ENCODE assay signal across 23 cellular contexts in the genomic region with DNA sequence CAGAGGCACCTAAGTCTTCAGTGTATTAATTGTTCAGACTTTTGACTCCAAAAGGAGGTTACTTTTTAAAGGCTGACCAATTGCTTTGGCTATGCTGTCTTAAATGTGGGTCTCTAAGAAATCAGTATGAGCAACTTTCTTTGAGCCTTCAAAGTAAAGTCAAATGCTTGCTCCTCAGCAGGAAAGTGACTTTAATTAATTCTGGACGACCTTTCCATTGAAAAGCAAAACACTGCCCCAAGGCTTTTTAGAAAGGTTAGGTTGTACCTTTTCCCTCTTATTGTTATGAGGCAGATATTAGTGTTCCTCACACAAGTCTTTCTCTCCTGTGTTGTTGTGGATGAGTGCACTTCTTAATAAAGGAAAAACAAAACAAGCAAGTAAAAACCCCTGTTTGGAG.
DNase-seq lines count a peak whose midpoint lies in the region; TF ChIP-seq lines count a peak whose summit lies in the region.
"Had no signal": no experiment of that assay in that cellular context is flagged by ENCODE, and none has a peak within 500 bp of the region (broad histone marks: within the 10 kb centered on the region; RNA-seq: fewer than 3 reads in every experiment).

No MANE protein-coding gene starts in this region.

- intact Hi-C loops in CD14-positive monocyte (cut with micrococcal nuclease), result no loop called here

- DNase-seq in NCI-H146 (lab: John Stamatoyannopoulos, UW) (peak; percentile 8), NCI-H146 treated with DMSO at 0.1 percent for 48 hours (lab: John Stamatoyannopoulos, UW; ENCODE audit: unreplicated experiment) (no peak), nephron progenitor cell (no peak), substantia nigra (lab: John Stamatoyannopoulos, UW) (no peak), CD14-positive monocyte (ENCODE audit: low spot score) (no peak), hypothalamus (lab: John Stamatoyannopoulos, UW) (no peak)
- no peak for DNase-seq in activated naive CD8-positive, alpha-beta T cell treated with anti-CD3 and anti-CD28 coated beads for 36 hours
- DNase-seq: 8988T; activated CD4-positive, alpha-beta T cell treated with anti-CD3 and anti-CD28 coated beads for 48 hours; activated CD8-positive, alpha-beta memory T cell treated with anti-CD3 and anti-CD28 coated beads for 24 hours; activated effector memory CD4-positive, alpha-beta T cell treated with anti-CD3 and anti-CD28 coated beads, Interleukin-2, amount 50 U/mL, for 16 hours; effector CD8-positive, alpha-beta T cell; glutamatergic neuron; islet precursor cell; naive thymus-derived CD8-positive, alpha-beta T cell; NCI-H2107; NCI-H774; ovary; stimulated activated CD4-positive, alpha-beta T cell treated with anti-CD3 and anti-CD28 coated beads, Interleukin-4, amount 100 ng/mL, for 4 hours; stimulated activated naive B cell treated with anti-CD40 and anti-IgM and Interleukin-4, amounts not matched to agents 10 μg/mL and 1 μg/mL and 100 μg/mL, for 72 hours had no signal

- H3K27ac ChIP-seq in VCaP (peak overlapping the region; percentile 88), substantia nigra (ENCODE audit: low read depth, low read length, poor library complexity, severe bottlenecking) (peak overlapping the region; percentile 91)
- H3K27ac ChIP-seq: ovary, suprapubic skin had no signal

- H3K9me3 Mint-ChIP-seq in nephron progenitor cell (peaks cover 3% of the 10 kb centered on the region), CD14-positive monocyte (peaks cover 0 to 2% (median 0%) of the 10 kb centered on the region in 7 donors)
- no peaks in the 10 kb centered on the region for H3K9me3 Mint-ChIP-seq in activated naive CD8-positive, alpha-beta T cell treated with anti-CD3 and anti-CD28 coated beads for 36 hours
- H3K9me3 Mint-ChIP-seq: stimulated activated naive B cell treated with anti-CD40 and anti-IgM and Interleukin-4, amounts not matched to agents 10 μg/mL and 1 μg/mL and 100 μg/mL, for 72 hours; T-helper 2 cell treated with Interferon-gamma antibody and Interleukin-4, amounts not matched to agents 5 μg/mL and 100 μg/mL, for 36 hours had no signal

- H3K27ac Mint-ChIP-seq in nephron progenitor cell, result peak overlapping the region; percentile 77
- no peak overlapping the region for H3K27ac Mint-ChIP-seq in CD14-positive monocyte
- no peak overlapping the region for H3K27ac Mint-ChIP-seq in activated naive CD8-positive, alpha-beta T cell treated with anti-CD3 and anti-CD28 coated beads for 36 hours
- H3K27ac Mint-ChIP-seq: naive thymus-derived CD8-positive, alpha-beta T cell; stimulated activated naive B cell treated with anti-CD40 and anti-IgM and Interleukin-4, amounts not matched to agents 10 μg/mL and 1 μg/mL and 100 μg/mL, for 72 hours; T-helper 2 cell treated with Interferon-gamma antibody and Interleukin-4, amounts not matched to agents 5 μg/mL and 100 μg/mL, for 36 hours had no signal

- H3K4me3 Mint-ChIP-seq in nephron progenitor cell, result no peak overlapping the region
- H3K4me3 Mint-ChIP-seq in CD14-positive monocyte, result no peak overlapping the region
- H3K4me3 Mint-ChIP-seq in activated naive CD8-positive, alpha-beta T cell treated with anti-CD3 and anti-CD28 coated beads for 36 hours, result no peak overlapping the region
- H3K4me3 Mint-ChIP-seq: naive thymus-derived CD8-positive, alpha-beta T cell; stimulated activated naive B cell treated with anti-CD40 and anti-IgM and Interleukin-4, amounts not matched to agents 10 μg/mL and 1 μg/mL and 100 μg/mL, for 72 hours; T-helper 2 cell treated with Interferon-gamma antibody and Interleukin-4, amounts not matched to agents 5 μg/mL and 100 μg/mL, for 36 hours had no signal

- H3K4me1 Mint-ChIP-seq in nephron progenitor cell (peaks cover 84% of the 10 kb centered on the region), CD14-positive monocyte (peaks cover 52% of the 10 kb centered on the region)
- H3K4me1 Mint-ChIP-seq in activated naive CD8-positive, alpha-beta T cell treated with anti-CD3 and anti-CD28 coated beads for 36 hours, result peaks cover 25% of the 10 kb centered on the region

- no peaks in the 10 kb centered on the region for H3K27me3 Mint-ChIP-seq in nephron progenitor cell (ENCODE audit: low read depth, poor library complexity)
- H3K27me3 Mint-ChIP-seq in CD14-positive monocyte (ENCODE audit: low read depth in 3 of 3), result peaks cover 0 to 5% (median 5%) of the 10 kb centered on the region in 3 donors
- H3K27me3 Mint-ChIP-seq in activated naive CD8-positive, alpha-beta T cell treated with anti-CD3 and anti-CD28 coated beads for 36 hours, result peaks cover 28% of the 10 kb centered on the region
- H3K27me3 Mint-ChIP-seq: stimulated activated naive B cell treated with anti-CD40 and anti-IgM and Interleukin-4, amounts not matched to agents 10 μg/mL and 1 μg/mL and 100 μg/mL, for 72 hours had no signal

- H3K36me3 Mint-ChIP-seq in nephron progenitor cell (ENCODE audit: low read depth), result peaks cover 4% of the 10 kb centered on the region
- no peaks in the 10 kb centered on the region for H3K36me3 Mint-ChIP-seq in CD14-positive monocyte
- H3K36me3 Mint-ChIP-seq in activated naive CD8-positive, alpha-beta T cell treated with anti-CD3 and anti-CD28 coated beads for 36 hours, result no peaks in the 10 kb centered on the region
- H3K36me3 Mint-ChIP-seq: naive thymus-derived CD8-positive, alpha-beta T cell had no signal

- no peak for TF ChIP-seq CTCF in VCaP (conservative IDR thresholded peaks at IDR 0.05)
- no peak for TF ChIP-seq CTCF in nephron progenitor cell (IDR thresholded peaks at IDR 0.05)
- no peak for TF ChIP-seq CTCF in CD14-positive monocyte (IDR thresholded peaks at IDR 0.05)
